In genomic region chr5:149628221-149628620, GRCh38 we compare ENCODE assay signal across 4 cellular contexts.
A peak's percentile ranks its signal among the peaks of the same experiment; 100 is the strongest.
TF ChIP-seq lines count a peak whose summit lies in the region.

No MANE protein-coding gene starts in this region.

TF ChIP-seq in SK-N-SH, 30 proteins besides CTCF, POLR2A, EP300 and RAD21:
- TF ChIP-seq GATA2 (CRISPR knock-in tag; IDR thresholded peaks at IDR 0.05) (peak; percentile 36; the same call in 1 of the 2 replicates), NFIC (IDR thresholded peaks at IDR 0.05; ENCODE audit: borderline replicate concordance) (no peak), TAF1 (IDR thresholded peaks at IDR 0.05; ENCODE audit: borderline replicate concordance, low read depth, low read length) (no peak), MXI1 (IDR thresholded peaks at IDR 0.05; ENCODE audit: low read depth, low read length) (no peak), JUND (IDR thresholded peaks at IDR 0.05) (no peak), IRF3 (IDR thresholded peaks at IDR 0.05; ENCODE audit: low read depth, low read length) (no peak)

TF ChIP-seq in SK-N-SH treated with all-trans-retinoic acid at 6 μM for 48 hours, 23 proteins besides CTCF, POLR2A, EP300 and RAD21 (continues in another document):
- TF ChIP-seq BACH2 (CRISPR knock-in tag; IDR thresholded peaks at IDR 0.05; ENCODE audit: borderline replicate concordance) (no peak), PATZ1 (CRISPR knock-in tag; IDR thresholded peaks at IDR 0.05; ENCODE audit: borderline replicate concordance) (no peak), POU6F1 (CRISPR knock-in tag; IDR thresholded peaks at IDR 0.05; ENCODE audit: borderline replicate concordance, low read depth) (no peak), OSR1 (CRISPR knock-in tag; IDR thresholded peaks at IDR 0.05) (no peak), TCF4 (CRISPR knock-in tag; IDR thresholded peaks at IDR 0.05; ENCODE audit: borderline replicate concordance) (no peak), GLIS3 (CRISPR knock-in tag; IDR thresholded peaks at IDR 0.05) (no peak), ZFP30 (CRISPR knock-in tag; IDR thresholded peaks at IDR 0.05) (no peak), CSDC2 (CRISPR knock-in tag; IDR thresholded peaks at IDR 0.05) (no peak), RARB (CRISPR knock-in tag; IDR thresholded peaks at IDR 0.05) (no peak), SNAI2 (CRISPR knock-in tag; IDR thresholded peaks at IDR 0.05) (no peak), CREB5 (CRISPR knock-in tag; IDR thresholded peaks at IDR 0.05; ENCODE audit: low read depth) (no peak)

TF ChIP-seq in endothelial cell of umbilical vein, 7 proteins besides CTCF, POLR2A, EP300 and RAD21:
- no peak for TF ChIP-seq POLR2AphosphoS5 (IDR thresholded peaks at IDR 0.05; ENCODE audit: insufficient read depth, low read depth, low read length)
TF ChIP-seq in endothelial cell of umbilical vein: peak in this region for 0.

TF ChIP-seq in WTC11, 78 proteins besides CTCF, POLR2A, EP300 and RAD21:
- TF ChIP-seq SMAD4 (CRISPR knock-in tag; IDR thresholded peaks at IDR 0.05) = no peak
- TF ChIP-seq E2F4 (CRISPR knock-in tag; IDR thresholded peaks at IDR 0.05; ENCODE audit: borderline replicate concordance, low read depth) = no peak
- TF ChIP-seq ZNF671 (CRISPR knock-in tag; IDR thresholded peaks at IDR 0.05) = no peak
- TF ChIP-seq NR2C2 (CRISPR knock-in tag; IDR thresholded peaks at IDR 0.05) = no peak
- TF ChIP-seq FOXJ3 (CRISPR knock-in tag; IDR thresholded peaks at IDR 0.05; ENCODE audit: borderline replicate concordance) = no peak
